ENCODE assay signal across 16 cellular contexts in genomic region chr5:128711216-128711615, GRCh38.
A peak's percentile ranks its signal among the peaks of the same experiment; 100 is the strongest.
DNase-seq lines count a peak whose midpoint lies in the region; ATAC-seq and TF ChIP-seq lines count a peak whose summit lies in the region.
"Had no signal": no experiment of that assay in that cellular context is flagged by ENCODE, and none has a peak within 500 bp of the region (broad histone marks: within the 10 kb centered on the region; RNA-seq: fewer than 3 reads in every experiment).

No MANE protein-coding gene starts in this region.

- H3K4me1 Mint-ChIP-seq in HFFc6 (ENCODE audit: low read depth): peaks cover 5% of the 10 kb centered on the region; the same call in 1 of the 2 replicates
- H3K4me1 Mint-ChIP-seq: CD4-positive, CD25-positive, alpha-beta regulatory T cell; IgD-negative memory B cell had no signal

- DNase-seq in EH (ENCODE audit: low read depth) (peak; percentile 16), HFFc6 (peak; percentile 4), astrocyte of the hippocampus (ENCODE audit: low read depth, low spot score) (peak; percentile 10), fibroblast of pulmonary artery (ENCODE audit: low read depth) (peak; percentile 2), EL (no peak), NCI-H774 (lab: John Stamatoyannopoulos, UW) (no peak)
- DNase-seq: ACHN; Calu3; CD4-positive, CD25-positive, alpha-beta regulatory T cell; DMS 273 treated with DMSO at 0.1 percent for 48 hours; GDM1; HCEC 1CT had no signal

- H3K4me3 Mint-ChIP-seq in HFFc6: no peak overlapping the region
- H3K4me3 Mint-ChIP-seq: CD4-positive, CD25-positive, alpha-beta regulatory T cell; IgD-negative memory B cell had no signal

- H3K27ac Mint-ChIP-seq in HFFc6: no peak overlapping the region
- H3K27ac Mint-ChIP-seq: CD4-positive, CD25-positive, alpha-beta regulatory T cell had no signal

- H3K27me3 Mint-ChIP-seq in HFFc6 (ENCODE audit: insufficient read depth): peaks cover 2% of the 10 kb centered on the region
- H3K27me3 Mint-ChIP-seq: CD4-positive, CD25-positive, alpha-beta regulatory T cell; IgD-negative memory B cell had no signal

- ATAC-seq in GM21529 (IDR thresholded peaks at IDR 0.05; ENCODE audit: unreplicated experiment) (no peak), HG03135 (IDR thresholded peaks at IDR 0.05; ENCODE audit: unreplicated experiment) (no peak)

- no peaks in the 10 kb centered on the region for H3K9me3 Mint-ChIP-seq in HFFc6

- H3K4me3 ChIP-seq in fibroblast of pulmonary artery (replicated peaks; ENCODE audit: low read depth, low read length): no peak overlapping the region
- H3K4me3 ChIP-seq: BLaER1 treated with 17β-estradiol and CSF1 and Interleukin-3, amounts not matched to agents 10 nM and 100 nM had no signal

- no peak for TF ChIP-seq CTCF in HFFc6 (IDR thresholded peaks at IDR 0.05)
- TF ChIP-seq CTCF in fibroblast of pulmonary artery (IDR thresholded peaks at IDR 0.05; ENCODE audit: low read length, missing control alignments): no peak

- H3K36me3 Mint-ChIP-seq in HFFc6 (ENCODE audit: low read depth): no peaks in the 10 kb centered on the region
- H3K36me3 Mint-ChIP-seq: CD4-positive, CD25-positive, alpha-beta regulatory T cell had no signal

Comparison
In these comparisons a context has a peak if more than half of its experiments do, and no peak if none do; other contexts are left out.
1. DNase-seq: peak in EH (single experiment), HFFc6 (single experiment), astrocyte of the hippocampus (single experiment) and fibroblast of pulmonary artery (single experiment); none in EL (single experiment) and NCI-H774 (single experiment).